14 cellular contexts compared by ENCODE assay signal in genomic region chr7:67462781-67463191, GRCh38.
DNase-seq lines count a peak whose midpoint lies in the region; ATAC-seq, FAIRE-seq and TF ChIP-seq lines count a peak whose summit lies in the region.
"Had no signal": no experiment of that assay in that cellular context is flagged by ENCODE, and none has a peak within 500 bp of the region (broad histone marks: within the 10 kb centered on the region; RNA-seq: fewer than 3 reads in every experiment).

No MANE protein-coding gene starts in this region.

- no peaks in the 10 kb centered on the region for H3K79me2 ChIP-seq in hepatocyte

- no peak for FAIRE-seq in GM12891 (lab: Jason Lieb, UNC)
- FAIRE-seq: colon, RCC 7860 had no signal

- TF ChIP-seq POLR2A in prostate gland (IDR thresholded peaks at IDR 0.05): no peak
- no peak for TF ChIP-seq POLR2A in GM12891 (IDR thresholded peaks at IDR 0.05; ENCODE audit: low read depth, low read length)

- H3K27ac ChIP-seq in hepatocyte (peak overlapping the region; percentile 23), prostate gland (peak overlapping the region in 1 of 2 donors; percentile 18)

- intact Hi-C loops in prostate gland (cut with DNase I): no loop called here

- H3K36me3 ChIP-seq in hepatocyte (replicated peaks; ENCODE audit: insufficient read depth, low read depth) (no peaks in the 10 kb centered on the region), prostate gland (no peaks in the 10 kb centered on the region)

- ATAC-seq in GM21447 (IDR thresholded peaks at IDR 0.05; ENCODE audit: unreplicated experiment) (no peak), HG02981 (IDR thresholded peaks at IDR 0.05; ENCODE audit: unreplicated experiment) (no peak)

- H3K4me1 ChIP-seq in hepatocyte (ENCODE audit: insufficient read depth) (peaks cover 10% of the 10 kb centered on the region), prostate gland (replicated peaks) (no peaks in the 10 kb centered on the region)

- no peak overlapping the region for H2AFZ ChIP-seq in hepatocyte

- H3K27me3 ChIP-seq in hepatocyte (no peaks in the 10 kb centered on the region), prostate gland (replicated peaks; ENCODE audit: insufficient read depth) (no peaks in the 10 kb centered on the region)

- no peak overlapping the region for H3K4me3 ChIP-seq in hepatocyte
- H3K4me3 ChIP-seq in prostate gland: no peak overlapping the region

- no peak overlapping the region for H3K4me2 ChIP-seq in hepatocyte

- H3K9me3 ChIP-seq in hepatocyte (ENCODE audit: low read depth) (no peaks in the 10 kb centered on the region), prostate gland (no peaks in the 10 kb centered on the region)

- no peaks in the 10 kb centered on the region for H3K9me2 ChIP-seq in hepatocyte (replicated peaks; ENCODE audit: insufficient read depth)

- WGBS in hepatocyte (ENCODE audit: low lambda C conversion rate, missing lambda C conversion rate): 39% methylated on average over 9 of the region's 9 CpGs
- 7% methylated on average over 9 of the region's 9 CpGs for WGBS in prostate gland

- peak; percentile 77 for DNase-seq in ELF-1 (ENCODE audit: low read depth, low spot score)
- peak; percentile 95 for DNase-seq in SK-N-DZ (ENCODE audit: low spot score)
- peak; percentile 72 for DNase-seq in hepatocyte (ENCODE audit: low spot score)
- peak; percentile 67 for DNase-seq in prostate gland (ENCODE audit: low spot score)
- DNase-seq in germinal center (ENCODE audit: low spot score): no peak
- DNase-seq in GM12891 (ENCODE audit: insufficient read length, low spot score): no peak
- DNase-seq: foreskin fibroblast; Karpas-422; stimulated activated CD4-positive, alpha-beta T cell treated with anti-CD3 and anti-CD28 coated beads, Interleukin-2, amount 100 ng/mL, for 48 hours; stimulated activated naive CD4-positive, alpha-beta T cell had no signal

- no peaks in the 10 kb centered on the region for H4K20me1 ChIP-seq in hepatocyte (ENCODE audit: insufficient read depth, poor library complexity, severe bottlenecking)

- TF ChIP-seq CTCF in hepatocyte (IDR thresholded peaks at IDR 0.05; ENCODE audit: poor library complexity) (no peak), prostate gland (IDR thresholded peaks at IDR 0.05) (no peak)

TF ChIP-seq in GM12891, 5 proteins besides CTCF, POLR2A, EP300 and RAD21:
- no peak for TF ChIP-seq TAF1 (IDR thresholded peaks at IDR 0.05; ENCODE audit: low read depth, low read length)
- no peak for TF ChIP-seq POU2F2 (IDR thresholded peaks at IDR 0.05; ENCODE audit: low read depth, low read length)
- TF ChIP-seq SPI1 (IDR thresholded peaks at IDR 0.05; ENCODE audit: low read depth, low read length): no peak

Comparison
In these comparisons a context has a peak if more than half of its experiments do, and no peak if none do; other contexts are left out.
1. DNase-seq: peak in ELF-1 (single experiment), SK-N-DZ (single experiment), hepatocyte (single experiment) and prostate gland (single experiment); none in germinal center (single experiment) and GM12891 (single experiment).